Comparison of ENCODE assay signal across 9 cellular contexts in the genomic region with DNA sequence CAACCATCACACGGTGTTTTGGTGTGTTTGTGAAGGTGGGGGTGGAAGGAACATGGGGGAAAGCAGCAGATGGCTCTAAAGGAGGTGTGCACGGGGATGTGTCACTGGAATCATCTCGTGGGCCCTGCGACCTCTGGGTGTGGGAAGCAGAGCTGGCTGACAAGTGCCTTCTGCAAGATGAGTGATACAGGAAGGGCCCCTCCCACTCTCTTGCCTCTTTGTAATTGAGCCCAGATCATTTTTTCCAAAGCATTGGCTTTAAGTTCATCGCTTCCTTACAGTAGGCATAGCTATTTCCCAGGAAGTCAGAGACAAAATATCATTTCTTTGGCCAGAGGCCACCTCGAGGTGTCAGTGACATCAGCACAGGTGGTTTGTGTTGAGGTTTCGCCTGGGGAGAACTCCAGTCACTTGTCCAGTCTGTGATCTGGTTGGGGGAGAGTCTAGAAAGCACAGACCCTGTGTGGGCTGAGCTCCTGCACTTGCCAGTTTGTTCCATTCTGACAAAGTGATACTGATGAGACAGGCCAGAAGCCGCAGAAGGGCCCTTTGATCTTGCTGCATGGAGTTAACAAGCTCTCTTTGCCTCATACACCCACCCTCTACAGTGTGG. TPM values are rescaled to one million over a fixed set of nuclear protein-coding genes. Genes with fewer than 3 reads are reported as not detected.
A peak's percentile ranks its signal among the peaks of the same experiment; 100 is the strongest.
DNase-seq lines count a peak whose midpoint lies in the region; ATAC-seq and TF ChIP-seq lines count a peak whose summit lies in the region.
"Had no signal": no experiment of that assay in that cellular context is flagged by ENCODE, and none has a peak within 500 bp of the region (broad histone marks: within the 10 kb centered on the region; RNA-seq: fewer than 3 reads in every experiment).

No MANE protein-coding gene starts in this region.

- H3K4me3 ChIP-seq in trophoblast cell (ENCODE audit: low read depth, low read length), result no peak overlapping the region
- H3K4me3 ChIP-seq in prostate gland, result no peak overlapping the region
- H3K4me3 ChIP-seq: BLaER1 treated with 17β-estradiol and CSF1 and Interleukin-3, amounts not matched to agents 10 nM and 100 nM had no signal

- intact Hi-C loops in prostate gland (cut with DNase I), result no loop called here

- H3K27ac ChIP-seq in trophoblast cell (ENCODE audit: low read depth, low read length), result no peak overlapping the region
- H3K27ac ChIP-seq in prostate gland, result no peak overlapping the region
- H3K27ac ChIP-seq: BLaER1 treated with 17β-estradiol and CSF1 and Interleukin-3, amounts not matched to agents 10 nM and 100 nM had no signal

- H2BK12ac ChIP-seq in trophoblast cell (ENCODE audit: low read length), result no peak overlapping the region

- H3K18ac ChIP-seq in trophoblast cell (ENCODE audit: low read length), result no peak overlapping the region

- H3K9me3 ChIP-seq in trophoblast cell (ENCODE audit: insufficient read depth, low read depth, low read length), result no peaks in the 10 kb centered on the region
- no peaks in the 10 kb centered on the region for H3K9me3 ChIP-seq in prostate gland
- H3K9me3 ChIP-seq: BLaER1 treated with 17β-estradiol and CSF1 and Interleukin-3, amounts not matched to agents 10 nM and 100 nM had no signal

- H2BK5ac ChIP-seq in trophoblast cell (ENCODE audit: low read depth, low read length, poor library complexity), result no peak overlapping the region

- H2AK5ac ChIP-seq in trophoblast cell (ENCODE audit: low read length), result no peak overlapping the region

- no CpG with 5 or more reads among the region's 8 CpGs for WGBS in trophoblast cell (ENCODE audit: extremely low coverage, insufficient coverage, insufficient read length)
- WGBS in prostate gland, result 37% methylated on average over 8 of the region's 8 CpGs

- no peak overlapping the region for H4K8ac ChIP-seq in trophoblast cell (ENCODE audit: low read depth, low read length)

- peaks cover 20% of the 10 kb centered on the region for H3K4me1 Mint-ChIP-seq in T-helper 1 cell treated with Interleukin-12 subunit alpha and Interleukin-12 subunit beta and Interleukin-4 antibody, amounts not matched to agents 30 μg/mL and 1 μg/mL, for 36 hours (ENCODE audit: low read depth)

- no peak overlapping the region for H3K4me2 ChIP-seq in trophoblast cell (ENCODE audit: low read length)
- H3K4me2 ChIP-seq: BLaER1 treated with 17β-estradiol and CSF1 and Interleukin-3, amounts not matched to agents 10 nM and 100 nM had no signal

- DNase-seq in AG08395 (ENCODE audit: low spot score), result peak; percentile 29
- peak; percentile 56 for DNase-seq in activated naive CD8-positive, alpha-beta T cell treated with anti-CD3 and anti-CD28 coated beads, Interleukin-2, amount 50 U/mL, for 16 hours (ENCODE audit: low read depth, low spot score)
- DNase-seq in trophoblast cell, result no peak
- DNase-seq in GF-D8 (lab: John Stamatoyannopoulos, UW), result no peak
- DNase-seq in prostate gland (ENCODE audit: low spot score), result no peak

- H3K27me3 Mint-ChIP-seq in T-helper 1 cell treated with Interleukin-12 subunit alpha and Interleukin-12 subunit beta and Interleukin-4 antibody, amounts not matched to agents 30 μg/mL and 1 μg/mL, for 36 hours (ENCODE audit: low read depth), result no peaks in the 10 kb centered on the region

- peak overlapping the region; percentile 16 for H3K4me3 Mint-ChIP-seq in T-helper 1 cell treated with Interleukin-12 subunit alpha and Interleukin-12 subunit beta and Interleukin-4 antibody, amounts not matched to agents 30 μg/mL and 1 μg/mL, for 36 hours

- H3K9ac ChIP-seq in trophoblast cell (ENCODE audit: low read length), result peak overlapping the region; percentile 18
- H3K9ac ChIP-seq: BLaER1 treated with 17β-estradiol and CSF1 and Interleukin-3, amounts not matched to agents 10 nM and 100 nM had no signal

- peaks cover 50% of the 10 kb centered on the region for H3K36me3 Mint-ChIP-seq in T-helper 1 cell treated with Interleukin-12 subunit alpha and Interleukin-12 subunit beta and Interleukin-4 antibody, amounts not matched to agents 30 μg/mL and 1 μg/mL, for 36 hours (ENCODE audit: low read depth)

- ATAC-seq in GM21367 (IDR thresholded peaks at IDR 0.05; ENCODE audit: unreplicated experiment) (no peak), GM19463 (IDR thresholded peaks at IDR 0.05; ENCODE audit: unreplicated experiment) (no peak)

- peaks cover 12 to 37% of the 10 kb centered on the region in 2 experiments for H3K36me3 ChIP-seq in trophoblast cell (ENCODE audit: control insufficient read depth in 1 of 2, insufficient read depth in 2 of 2, low read length in 2 of 2)
- H3K36me3 ChIP-seq in prostate gland, result no peaks in the 10 kb centered on the region

- no peak for TF ChIP-seq CTCF in prostate gland (IDR thresholded peaks at IDR 0.05)

- no peak overlapping the region for H3K4ac ChIP-seq in trophoblast cell (ENCODE audit: low read depth, low read length)

- no peak overlapping the region for H4K12ac ChIP-seq in trophoblast cell (ENCODE audit: low read depth, low read length)

- no peak overlapping the region for H2BK120ac ChIP-seq in trophoblast cell (ENCODE audit: insufficient read depth, low read length, poor library complexity)

- peak overlapping the region; percentile 67 for H3K27ac Mint-ChIP-seq in T-helper 1 cell treated with Interleukin-12 subunit alpha and Interleukin-12 subunit beta and Interleukin-4 antibody, amounts not matched to agents 30 μg/mL and 1 μg/mL, for 36 hours

- no peak for TF ChIP-seq POLR2A in prostate gland (IDR thresholded peaks at IDR 0.05)

- no peak overlapping the region for H3K23ac ChIP-seq in trophoblast cell (ENCODE audit: low read length)

- H3K4me1 ChIP-seq in trophoblast cell (ENCODE audit: control insufficient read depth in 1 of 2, insufficient read depth in 2 of 2, low read length in 2 of 2) (no peaks in the 10 kb centered on the region), prostate gland (replicated peaks) (no peaks in the 10 kb centered on the region)

- H3K79me2 ChIP-seq in trophoblast cell (ENCODE audit: control insufficient read depth, insufficient read depth, low read length, poor library complexity), result no peaks in the 10 kb centered on the region

- no peaks in the 10 kb centered on the region for H3K9me3 Mint-ChIP-seq in T-helper 1 cell treated with Interleukin-12 subunit alpha and Interleukin-12 subunit beta and Interleukin-4 antibody, amounts not matched to agents 30 μg/mL and 1 μg/mL, for 36 hours

- H2AFZ ChIP-seq in trophoblast cell (ENCODE audit: insufficient read depth, low read length, poor library complexity), result no peak overlapping the region

- H3K14ac ChIP-seq in trophoblast cell (ENCODE audit: low read length), result no peak overlapping the region

- H4K91ac ChIP-seq in trophoblast cell (ENCODE audit: low read depth, low read length), result no peak overlapping the region

- H3K27me3 ChIP-seq in trophoblast cell (ENCODE audit: insufficient read depth, low read length) (no peaks in the 10 kb centered on the region), prostate gland (replicated peaks; ENCODE audit: insufficient read depth) (no peaks in the 10 kb centered on the region)

- no peaks in the 10 kb centered on the region for H3K79me1 ChIP-seq in trophoblast cell (ENCODE audit: low read length)

RNA-seq across cellular contexts. Expression of a gene that starts 20.6 kb away (rescaled TPM):
- 5.3 TPM in 2 replicates for polyA plus RNA-seq in trophoblast cell (2013)
- total RNA-seq in prostate gland, result 10 to 100 TPM; 33.7 to 53.0 TPM

RNA-seq across cellular contexts. Expression of a gene that starts 33.9 kb away (rescaled TPM):
- 30.0 and 32.5 TPM in 2 replicates for polyA plus RNA-seq in trophoblast cell (2013)
- 10 to 100 TPM; 18.4 to 51.0 TPM for total RNA-seq in prostate gland

RNA-seq across cellular contexts. Expression of a gene that starts 33.9 kb away (rescaled TPM):
- polyA plus RNA-seq in trophoblast cell (2013), result 99.6 and 102 TPM in 2 replicates
- total RNA-seq in prostate gland, result 100 to 1,000 TPM; 124 to 171 TPM

Comparison
In these comparisons a context has a peak if more than half of its experiments do, and no peak if none do; other contexts are left out.
1. DNase-seq: peak in AG08395 (single experiment) and activated naive CD8-positive, alpha-beta T cell treated with anti-CD3 and anti-CD28 coated beads, Interleukin-2, amount 50 U/mL, for 16 hours (single experiment); none in trophoblast cell (0 of 2), GF-D8 (single experiment) and prostate gland (single experiment).